Comparison of ENCODE assay signal across 8 cellular contexts in genomic region chr1:35030338-35031102, GRCh38. TPM values are rescaled to one million over a fixed set of nuclear protein-coding genes. Genes with fewer than 3 reads are reported as not detected.
A peak's percentile ranks its signal among the peaks of the same experiment; 100 is the strongest.
DNase-seq lines count a peak whose midpoint lies in the region; ATAC-seq, FAIRE-seq and TF ChIP-seq lines count a peak whose summit lies in the region.

No MANE protein-coding gene starts in this region.

- H3K27me3 Mint-ChIP-seq in HFFc6 (ENCODE audit: insufficient read depth) (no peaks in the 10 kb centered on the region), immature natural killer cell (ENCODE audit: low read depth in 3 of 3) (peaks cover 0 to 4% (median 3%) of the 10 kb centered on the region in 3 donors)
- H3K27me3 Mint-ChIP-seq in activated naive CD8-positive, alpha-beta T cell = no peaks in the 10 kb centered on the region

- H3K4me3 ChIP-seq in A549 (peak overlapping the region; percentile 83), stomach smooth muscle (ENCODE audit: low read length in 2 of 2) (peak overlapping the region; percentile 84 to 93)

- H3K27ac ChIP-seq in A549 (peak overlapping the region; percentile 89 to 90), stomach smooth muscle (ENCODE audit: low read length) (peak overlapping the region; percentile 92)

- H3K4me2 ChIP-seq in A549 = peak overlapping the region; percentile 76

- H3K36me3 Mint-ChIP-seq in HFFc6 (ENCODE audit: low read depth) (peaks cover 35% of the 10 kb centered on the region), immature natural killer cell (peaks cover 13 to 18% (median 15%) of the 10 kb centered on the region in 3 donors)
- peaks cover 18% of the 10 kb centered on the region for H3K36me3 Mint-ChIP-seq in activated naive CD8-positive, alpha-beta T cell

- no peak for TF ChIP-seq POLR2A in A549 (IDR thresholded peaks at IDR 0.05; ENCODE audit: low read length)

- DNase-seq in A549 (ENCODE audit: low read depth in 1 of 2, low spot score in 1 of 2) (no peak), HFFc6 (no peak), immature natural killer cell (peak in 2 of 3 donors; percentile 0 to 5), NCI-H1092 treated with DMSO at 0.1 percent for 48 hours (lab: John Stamatoyannopoulos, UW) (no peak)

- H3K27me3 ChIP-seq in stomach smooth muscle (ENCODE audit: control insufficient read depth in 1 of 2, insufficient read depth in 2 of 2, low read length in 2 of 2) = no peaks in the 10 kb centered on the region

- H3K4me1 ChIP-seq in A549 = peaks cover 7% of the 10 kb centered on the region; the same call in 1 of the 3 replicates
- H3K4me1 ChIP-seq in stomach smooth muscle (ENCODE audit: control insufficient read depth, insufficient read depth, low read length) = peaks cover 11% of the 10 kb centered on the region

- peaks cover 18% of the 10 kb centered on the region for H3K9me3 ChIP-seq in A549
- peaks cover 0 to 4% of the 10 kb centered on the region in 2 donors for H3K9me3 ChIP-seq in stomach smooth muscle (ENCODE audit: control insufficient read depth in 2 of 2, low read length in 2 of 2)

- H3K9me3 Mint-ChIP-seq in HFFc6 (peaks cover 13% of the 10 kb centered on the region), immature natural killer cell (peaks cover 0 to 5% (median 3%) of the 10 kb centered on the region in 6 donors)
- H3K9me3 Mint-ChIP-seq in activated naive CD8-positive, alpha-beta T cell (ENCODE audit: low read depth) = peaks cover 3% of the 10 kb centered on the region

- H3K4me1 Mint-ChIP-seq in HFFc6 (ENCODE audit: low read depth) (peaks cover 29% of the 10 kb centered on the region), immature natural killer cell (peaks cover 45 to 58% of the 10 kb centered on the region in 2 donors)
- H3K4me1 Mint-ChIP-seq in activated naive CD8-positive, alpha-beta T cell (ENCODE audit: low read depth) = peaks cover 44% of the 10 kb centered on the region

- TF ChIP-seq EP300 in A549 (IDR thresholded peaks at IDR 0.05) = no peak

- TF ChIP-seq CTCF in A549 (IDR thresholded peaks at IDR 0.05) (no peak), HFFc6 (IDR thresholded peaks at IDR 0.05) (no peak)

- POLR2A ChIA-PET in A549 (lab: Yijun Ruan, JAX) = interaction anchor here (0.5 to 1.6 kb wide), 3 partner anchors 13 to 48 kb away, joined by 3 to 4 read pairs (median 3); partner anchors contain the start of gene ZMYM1

- CTCF ChIA-PET in A549 (lab: Yijun Ruan, JAX) = no interaction called here

- 56% methylated on average over 11 of the region's 11 CpGs for WGBS in A549 (ENCODE audit: missing lambda C conversion rate)

- H3K9ac ChIP-seq in stomach smooth muscle (ENCODE audit: low read length in 2 of 2) = peak overlapping the region; percentile 85 to 94

- H3K27ac Mint-ChIP-seq in HFFc6 = peak overlapping the region; percentile 97
- peak overlapping the region; percentile 99 for H3K27ac Mint-ChIP-seq in activated naive CD8-positive, alpha-beta T cell
- peak overlapping the region; percentile 94 to 99 (median 97) for H3K27ac Mint-ChIP-seq in immature natural killer cell

- ATAC-seq in A549 (no peak), GM18502 (IDR thresholded peaks at IDR 0.05; ENCODE audit: poor library complexity, unreplicated experiment) (no peak), GM19397 (IDR thresholded peaks at IDR 0.05; ENCODE audit: unreplicated experiment) (no peak)

- H3K36me3 ChIP-seq in stomach smooth muscle (ENCODE audit: control insufficient read depth in 2 of 2, insufficient read depth in 2 of 2, low read length in 2 of 2) = peaks cover 0 to 3% of the 10 kb centered on the region in 2 donors

- TF ChIP-seq RAD21 in A549 (conservative IDR thresholded peaks at IDR 0.05 in 1 of 2, IDR thresholded peaks at IDR 0.05 in 1 of 2) = no peak

- FAIRE-seq in A549 (lab: Jason Lieb, UNC) = no peak

- H3K4me3 Mint-ChIP-seq in HFFc6 = peak overlapping the region; percentile 95
- H3K4me3 Mint-ChIP-seq in activated naive CD8-positive, alpha-beta T cell = peak overlapping the region; percentile 100
- H3K4me3 Mint-ChIP-seq in immature natural killer cell = peak overlapping the region; percentile 98 to 100 (median 100)

TF ChIP-seq in A549, 52 proteins besides CTCF, POLR2A, EP300 and RAD21:
- TF ChIP-seq ESRRA (IDR thresholded peaks at IDR 0.05; ENCODE audit: borderline replicate concordance, low read length) (no peak), PHF8 (IDR thresholded peaks at IDR 0.05; ENCODE audit: borderline replicate concordance, low read depth) (no peak), RCOR1 (IDR thresholded peaks at IDR 0.05; ENCODE audit: low read depth, low read length) (no peak), TFCP2L1 (CRISPR knock-in tag; IDR thresholded peaks at IDR 0.05) (no peak), POLR2AphosphoS2 (conservative IDR thresholded peaks at IDR 0.05; ENCODE audit: low read length) (no peak), CHD4 (IDR thresholded peaks at IDR 0.05; ENCODE audit: borderline replicate concordance) (no peak), FOSB (CRISPR knock-in tag; IDR thresholded peaks at IDR 0.05) (no peak), KDM1A (IDR thresholded peaks at IDR 0.05; ENCODE audit: low read depth) (no peak), ZFP36 (IDR thresholded peaks at IDR 0.05; ENCODE audit: borderline replicate concordance, partially characterized antibody) (no peak), FOXS1 (CRISPR knock-in tag; IDR thresholded peaks at IDR 0.05) (no peak), RFX5 (IDR thresholded peaks at IDR 0.05) (no peak), MAX (IDR thresholded peaks at IDR 0.05) (no peak), NFE2L2 (conservative IDR thresholded peaks at IDR 0.05; ENCODE audit: low read length) (no peak)
- TF ChIP-seq, protein P1, sequence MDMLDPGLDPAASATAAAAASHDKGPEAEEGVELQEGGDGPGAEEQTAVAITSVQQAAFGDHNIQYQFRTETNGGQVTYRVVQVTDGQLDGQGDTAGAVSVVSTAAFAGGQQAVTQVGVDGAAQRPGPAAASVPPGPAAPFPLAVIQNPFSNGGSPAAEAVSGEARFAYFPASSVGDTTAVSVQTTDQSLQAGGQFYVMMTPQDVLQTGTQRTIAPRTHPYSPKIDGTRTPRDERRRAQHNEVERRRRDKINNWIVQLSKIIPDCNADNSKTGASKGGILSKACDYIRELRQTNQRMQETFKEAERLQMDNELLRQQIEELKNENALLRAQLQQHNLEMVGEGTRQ (IDR thresholded peaks at IDR 0.05) = no peak

RNA-seq across cellular contexts. Expression of gene ZMYM6, which starts 1.2 kb away (rescaled TPM):
- polyA plus RNA-seq in A549 (2011; rRNA removed) = 9.7 and 10.9 TPM in 2 replicates
- 2.3 and 3.2 TPM in 2 replicates for polyA plus RNA-seq in A549 (2012; cell fraction: cytosol; rRNA removed)
- 5.0 and 6.4 TPM in 2 replicates for polyA plus RNA-seq in A549 (2012; cell fraction: nucleus; rRNA removed)
- polyA plus RNA-seq in A549 (2017; fragmentation: RNase III; extraction: RNeasy Plus Mini Kit Qiagen cat#74134 plus additional on column Dnase treatment) = 4.4 to 5.4 TPM (median 4.5 TPM) in 3 replicates
- 13.4 and 15.9 TPM in 2 replicates for polyA minus RNA-seq in A549 (2011; rRNA and poly(A)+ RNA removed)
- 10 to 100 TPM; 15.4 to 18.8 (median 16.7) TPM for total RNA-seq in HFFc6 (2021; fragmentation: NEBNext Ultra II Directional; extraction: Animal tissue kit (Norgen Biotek cat#: 25700))
- 1 to 10 TPM; 5.9 to 8.0 (median 6.2) TPM for polyA plus RNA-seq in immature natural killer cell

RNA-seq across cellular contexts. Expression of gene TMEM35B, which starts 45.4 kb away (rescaled TPM):
- polyA plus RNA-seq in A549 (2011; rRNA removed) (27.2 and 31.8 TPM in 2 replicates), A549 (2017; fragmentation: RNase III; extraction: RNeasy Plus Mini Kit Qiagen cat#74134 plus additional on column Dnase treatment) (12.6 to 16.8 TPM (median 13.3 TPM) in 3 replicates), immature natural killer cell (100 to 1,000 TPM; 124 to 214 (median 186) TPM)
- 18.1 and 21.2 TPM in 2 replicates for polyA plus RNA-seq in A549 (2012; cell fraction: cytosol; rRNA removed)
- polyA plus RNA-seq in A549 (2012; cell fraction: nucleus; rRNA removed) = 8.9 and 12.7 TPM in 2 replicates
- polyA minus RNA-seq in A549 (2011; rRNA and poly(A)+ RNA removed) = 8.8 and 11.9 TPM in 2 replicates
- total RNA-seq in HFFc6 (2021; fragmentation: NEBNext Ultra II Directional; extraction: Animal tissue kit (Norgen Biotek cat#: 25700)) = 10 to 100 TPM; 20.3 to 27.7 (median 20.8) TPM

RNA-seq across cellular contexts. Expression of gene ZMYM1, which starts 48.7 kb away (rescaled TPM):
- polyA plus RNA-seq in A549 (2011; rRNA removed) (14.4 and 16.8 TPM in 2 replicates), A549 (2017; fragmentation: RNase III; extraction: RNeasy Plus Mini Kit Qiagen cat#74134 plus additional on column Dnase treatment) (5.6 to 7.3 TPM (median 6.5 TPM) in 3 replicates), immature natural killer cell (10 to 100 TPM in 2 of 3 donors, 1 to 10 TPM in 1; 8.6 to 18.9 (median 10.2) TPM)
- 2.9 and 3.2 TPM in 2 replicates for polyA plus RNA-seq in A549 (2012; cell fraction: cytosol; rRNA removed)
- polyA plus RNA-seq in A549 (2012; cell fraction: nucleus; rRNA removed) = 3.4 and 3.8 TPM in 2 replicates
- polyA minus RNA-seq in A549 (2011; rRNA and poly(A)+ RNA removed) = 12.1 and 19.2 TPM in 2 replicates
- total RNA-seq in HFFc6 (2021; fragmentation: NEBNext Ultra II Directional; extraction: Animal tissue kit (Norgen Biotek cat#: 25700)) = 10 to 100 TPM; 14.5 to 20.2 (median 18.2) TPM

Comparison
In these comparisons a context has a peak if more than half of its experiments do, and no peak if none do; other contexts are left out.
1. DNase-seq: peak in immature natural killer cell (2 of 3); none in A549 (0 of 2), HFFc6 (single experiment) and NCI-H1092 treated with DMSO at 0.1 percent for 48 hours (single experiment).
2. Peak in every context shown above with its lines, with median percentiles within 50 percentile points of each other: H3K27ac Mint-ChIP-seq and H3K4me3 Mint-ChIP-seq.